In genomic region chr2:151827564-151828142, GRCh38 we compare ENCODE assay signal across 8 cellular contexts. TPM values are rescaled to one million over a fixed set of nuclear protein-coding genes. Genes with fewer than 3 reads are reported as not detected.
DNase-seq lines count a peak whose midpoint lies in the region; ATAC-seq and TF ChIP-seq lines count a peak whose summit lies in the region.

No MANE protein-coding gene starts in this region.

- H3K9ac ChIP-seq in MM.1S (ENCODE audit: low read length) = peak overlapping the region; percentile 95

- no peaks in the 10 kb centered on the region for H3K9me3 ChIP-seq in MM.1S (replicated peaks; ENCODE audit: insufficient read depth, low read length)
- no peaks in the 10 kb centered on the region for H3K9me3 ChIP-seq in heart left ventricle

- H3K27ac Mint-ChIP-seq in activated naive CD4-positive, alpha-beta T cell treated with anti-CD3 and anti-CD28 coated beads, Interleukin-2, amount 10 ng/mL, durations not matched to agents 7 days and 5 days = peak overlapping the region; percentile 86
- H3K27ac Mint-ChIP-seq in progenitor cell of endocrine pancreas = peak overlapping the region; percentile 99

- H3K4me3 ChIP-seq in MM.1S (ENCODE audit: low read length) (peak overlapping the region; percentile 91), heart left ventricle (peak overlapping the region; percentile 74 to 96 (median 88))

- no peaks in the 10 kb centered on the region for H3K9me3 Mint-ChIP-seq in activated naive CD4-positive, alpha-beta T cell treated with anti-CD3 and anti-CD28 coated beads, Interleukin-2, amount 10 ng/mL, durations not matched to agents 7 days and 5 days
- no peaks in the 10 kb centered on the region for H3K9me3 Mint-ChIP-seq in progenitor cell of endocrine pancreas (ENCODE audit: low read depth)

- peaks cover 48% of the 10 kb centered on the region for H3K4me1 Mint-ChIP-seq in activated naive CD4-positive, alpha-beta T cell treated with anti-CD3 and anti-CD28 coated beads, Interleukin-2, amount 10 ng/mL, durations not matched to agents 7 days and 5 days
- peaks cover 43% of the 10 kb centered on the region for H3K4me1 Mint-ChIP-seq in progenitor cell of endocrine pancreas (ENCODE audit: low read depth)

- peak overlapping the region; percentile 95 for H3K4me3 Mint-ChIP-seq in activated naive CD4-positive, alpha-beta T cell treated with anti-CD3 and anti-CD28 coated beads, Interleukin-2, amount 10 ng/mL, durations not matched to agents 7 days and 5 days
- H3K4me3 Mint-ChIP-seq in progenitor cell of endocrine pancreas (ENCODE audit: low read depth) = peak overlapping the region; percentile 98

- peak overlapping the region; percentile 81 for H2AFZ ChIP-seq in MM.1S (ENCODE audit: low read length)

- ATAC-seq in heart left ventricle (peak in 2 of 4 donors; percentile 24 to 41), HG03108 (IDR thresholded peaks at IDR 0.05; ENCODE audit: unreplicated experiment) (no peak)

- H3F3A ChIP-seq in MM.1S (ENCODE audit: insufficient read depth, low read length) = no peaks in the 10 kb centered on the region

- no peaks in the 10 kb centered on the region for H3K27me3 ChIP-seq in MM.1S (replicated peaks; ENCODE audit: insufficient read depth, low read length)
- H3K27me3 ChIP-seq in heart left ventricle = no peaks in the 10 kb centered on the region

- TF ChIP-seq CTCF in MM.1S (IDR thresholded peaks at IDR 0.05; ENCODE audit: low read length) (no peak), heart left ventricle (IDR thresholded peaks at IDR 0.05) (no peak), progenitor cell of endocrine pancreas (IDR thresholded peaks at IDR 0.05; ENCODE audit: unreplicated experiment) (no peak)

- H3K9me2 ChIP-seq in MM.1S (replicated peaks; ENCODE audit: insufficient read depth, low read length) = no peaks in the 10 kb centered on the region

- H3K36me3 ChIP-seq in MM.1S (replicated peaks; ENCODE audit: insufficient read depth, low read length) (no peaks in the 10 kb centered on the region), heart left ventricle (no peaks in the 10 kb centered on the region)

- H3K27me3 Mint-ChIP-seq in activated naive CD4-positive, alpha-beta T cell treated with anti-CD3 and anti-CD28 coated beads, Interleukin-2, amount 10 ng/mL, durations not matched to agents 7 days and 5 days = no peaks in the 10 kb centered on the region
- no peaks in the 10 kb centered on the region for H3K27me3 Mint-ChIP-seq in progenitor cell of endocrine pancreas

- peaks cover 55% of the 10 kb centered on the region for H3K79me2 ChIP-seq in MM.1S (ENCODE audit: low read length)

- peak; percentile 25 for DNase-seq in NCI-H146 (lab: John Stamatoyannopoulos, UW)
- no peak for DNase-seq in NCI-H146 treated with DMSO at 0.1 percent for 48 hours (lab: John Stamatoyannopoulos, UW; ENCODE audit: unreplicated experiment)
- peak; percentile 18 for DNase-seq in HCEC 1CT
- peak; percentile 25 for DNase-seq in MM.1S
- DNase-seq in activated naive CD4-positive, alpha-beta T cell treated with anti-CD3 and anti-CD28 coated beads, Interleukin-2, amount 10 ng/mL, durations not matched to agents 7 days and 5 days = peak; percentile 48
- peak in 2 of 5 donors; percentile 28 to 55 for DNase-seq in heart left ventricle
- DNase-seq in progenitor cell of endocrine pancreas (ENCODE audit: low spot score, unreplicated experiment) = peak; percentile 11

- H3K4me2 ChIP-seq in MM.1S (ENCODE audit: low read depth, low read length) = peak overlapping the region; percentile 88

- H3K4me1 ChIP-seq in MM.1S (ENCODE audit: low read length) = peaks cover 13% of the 10 kb centered on the region
- H3K4me1 ChIP-seq in heart left ventricle = peaks cover 0 to 58% (median 47%) of the 10 kb centered on the region in 12 donors

- CTCF ChIA-PET in activated naive CD4-positive, alpha-beta T cell treated with anti-CD3 and anti-CD28 coated beads, Interleukin-2, amount 10 ng/mL, durations not matched to agents 7 days and 5 days (lab: Charles Lee) = interaction anchor here (0.6 kb wide), 1 partner anchor 555 kb away, joined by 3 read pairs; no protein-coding TSS in a partner anchor

- 0 to 1% (median 1%) methylated on average over 11 to 38 of the region's 38 CpGs for WGBS in heart left ventricle, 4 donors

- H3K36me3 Mint-ChIP-seq in activated naive CD4-positive, alpha-beta T cell treated with anti-CD3 and anti-CD28 coated beads, Interleukin-2, amount 10 ng/mL, durations not matched to agents 7 days and 5 days = peaks cover 19% of the 10 kb centered on the region
- H3K36me3 Mint-ChIP-seq in progenitor cell of endocrine pancreas (ENCODE audit: insufficient read depth) = no peaks in the 10 kb centered on the region

- no peaks in the 10 kb centered on the region for H4K20me1 ChIP-seq in MM.1S (ENCODE audit: insufficient read depth, low read length)

- intact Hi-C loops in heart left ventricle (cut with DNase I) = loop anchor here in 3 of 10 donors (5.0 to 10.0 kb wide), 4 partner anchors 100 to 197 kb away; no protein-coding TSS in a partner anchor

- no peak for TF ChIP-seq POLR2A in heart left ventricle (IDR thresholded peaks at IDR 0.05)

- H3K27ac ChIP-seq in MM.1S (ENCODE audit: low read length) (peak overlapping the region; percentile 48; the same call in 1 of the 2 replicates), heart left ventricle (peak overlapping the region; percentile 75 to 95 (median 92))

RNA-seq across cellular contexts. Expression of gene ARL5A, which starts 0.6 kb away (rescaled TPM):
- total RNA-seq in heart left ventricle = 10 to 100 TPM; 38.2 to 59.1 (median 54.5) TPM
- polyA plus RNA-seq in heart left ventricle = 10 to 100 TPM; 12.9 to 22.1 TPM
- 68.6 and 79.0 TPM in 2 replicates for total RNA-seq in progenitor cell of endocrine pancreas
